9 cellular contexts compared by ENCODE assay signal in genomic region chr10:102435098-102435497, GRCh38. TPM values are rescaled to one million over a fixed set of nuclear protein-coding genes. Genes with fewer than 3 reads are reported as not detected.
DNase-seq lines count a peak whose midpoint lies in the region; ATAC-seq and TF ChIP-seq lines count a peak whose summit lies in the region.
"Had no signal": no experiment of that assay in that cellular context is flagged by ENCODE, and none has a peak within 500 bp of the region (broad histone marks: within the 10 kb centered on the region; RNA-seq: fewer than 3 reads in every experiment).

No MANE protein-coding gene starts in this region.

- H3K27ac Mint-ChIP-seq in activated T-cell treated with anti-CD3 and anti-CD28 coated beads, Interleukin-2, amount 50 U/mL, for 24 hours: peak overlapping the region; percentile 93
- H3K27ac Mint-ChIP-seq in activated naive CD8-positive, alpha-beta T cell treated with anti-CD3 and anti-CD28 coated beads, Interleukin-2, amount 10 ng/mL, durations not matched to agents 7 days and 5 days: peak overlapping the region; percentile 91

- TF ChIP-seq CTCF in lower lobe of right lung (IDR thresholded peaks at IDR 0.05): no peak
- TF ChIP-seq CTCF in testis (IDR thresholded peaks at IDR 0.05): no peak

- H3K36me3 Mint-ChIP-seq in activated T-cell treated with anti-CD3 and anti-CD28 coated beads, Interleukin-2, amount 50 U/mL, for 24 hours (ENCODE audit: low read depth): peaks cover 41% of the 10 kb centered on the region
- peaks cover 19% of the 10 kb centered on the region for H3K36me3 Mint-ChIP-seq in activated naive CD8-positive, alpha-beta T cell treated with anti-CD3 and anti-CD28 coated beads, Interleukin-2, amount 10 ng/mL, durations not matched to agents 7 days and 5 days

- peaks cover 55% of the 10 kb centered on the region for H3K4me1 Mint-ChIP-seq in activated T-cell treated with anti-CD3 and anti-CD28 coated beads, Interleukin-2, amount 50 U/mL, for 24 hours (ENCODE audit: low read depth)
- H3K4me1 Mint-ChIP-seq in activated naive CD8-positive, alpha-beta T cell treated with anti-CD3 and anti-CD28 coated beads, Interleukin-2, amount 10 ng/mL, durations not matched to agents 7 days and 5 days: peaks cover 43% of the 10 kb centered on the region

- no peak for ATAC-seq in activated naive CD8-positive, alpha-beta T cell treated with anti-CD3 and anti-CD28 coated beads, Interleukin-2, amount 10 ng/mL, durations not matched to agents 7 days and 5 days (ENCODE audit: low read depth)
- ATAC-seq in lower lobe of right lung (no peak), HG03045 (IDR thresholded peaks at IDR 0.05; ENCODE audit: unreplicated experiment) (no peak), GM19395 (IDR thresholded peaks at IDR 0.05; ENCODE audit: unreplicated experiment) (no peak)

- peak overlapping the region; percentile 52 for H3K4me3 ChIP-seq in lower lobe of right lung
- peak overlapping the region in 1 of 2 donors; percentile 31 for H3K4me3 ChIP-seq in testis

- intact Hi-C loops in lower lobe of right lung (cut with DNase I): no loop called here
- intact Hi-C loops in testis (cut with DNase I; ENCODE audit: low total_unique reads): no loop called here

- H3K27ac ChIP-seq in lower lobe of right lung: peak overlapping the region; percentile 72
- peak overlapping the region; percentile 31 to 59 for H3K27ac ChIP-seq in testis

- H3K4me1 ChIP-seq in lower lobe of right lung: peaks cover 60% of the 10 kb centered on the region
- H3K4me1 ChIP-seq in testis: peaks cover 21% of the 10 kb centered on the region

- POLR2A ChIA-PET in activated naive CD8-positive, alpha-beta T cell treated with anti-CD3 and anti-CD28 coated beads, Interleukin-2, amount 10 ng/mL, durations not matched to agents 7 days and 5 days (lab: Charles Lee): interaction anchor here (0.6 to 8.3 kb wide), 8 partner anchors 13 to 175 kb away, joined by 3 to 163 read pairs (median 8); partner anchors contain the start of genes C10orf95, FBXL15 and NFKB2

- TF ChIP-seq POLR2A in testis (IDR thresholded peaks at IDR 0.05): no peak

- H3K9me3 ChIP-seq in lower lobe of right lung (no peaks in the 10 kb centered on the region), testis (no peaks in the 10 kb centered on the region)

- no peaks in the 10 kb centered on the region for H3K36me3 ChIP-seq in lower lobe of right lung
- no peaks in the 10 kb centered on the region for H3K36me3 ChIP-seq in testis (ENCODE audit: low read depth, missing control alignments)

- H3K27me3 ChIP-seq in lower lobe of right lung (ENCODE audit: low read depth) (no peaks in the 10 kb centered on the region), testis (no peaks in the 10 kb centered on the region)

- H3K9me3 Mint-ChIP-seq in activated T-cell treated with anti-CD3 and anti-CD28 coated beads, Interleukin-2, amount 50 U/mL, for 24 hours: no peaks in the 10 kb centered on the region
- H3K9me3 Mint-ChIP-seq in activated naive CD8-positive, alpha-beta T cell treated with anti-CD3 and anti-CD28 coated beads, Interleukin-2, amount 10 ng/mL, durations not matched to agents 7 days and 5 days: no peaks in the 10 kb centered on the region

- no peaks in the 10 kb centered on the region for H3K27me3 Mint-ChIP-seq in activated T-cell treated with anti-CD3 and anti-CD28 coated beads, Interleukin-2, amount 50 U/mL, for 24 hours
- no peaks in the 10 kb centered on the region for H3K27me3 Mint-ChIP-seq in activated naive CD8-positive, alpha-beta T cell treated with anti-CD3 and anti-CD28 coated beads, Interleukin-2, amount 10 ng/mL, durations not matched to agents 7 days and 5 days

- H3K4me3 Mint-ChIP-seq in activated T-cell treated with anti-CD3 and anti-CD28 coated beads, Interleukin-2, amount 50 U/mL, for 24 hours: peak overlapping the region; percentile 79
- H3K4me3 Mint-ChIP-seq in activated naive CD8-positive, alpha-beta T cell treated with anti-CD3 and anti-CD28 coated beads, Interleukin-2, amount 10 ng/mL, durations not matched to agents 7 days and 5 days: peak overlapping the region; percentile 90

- DNase-seq in activated T-cell treated with anti-CD3 and anti-CD28 coated beads, Interleukin-2, amount 50 U/mL, for 24 hours: no peak
- DNase-seq in activated T-cell treated with anti-CD3 and anti-CD28 coated beads, Interleukin-2, amount 50 U/mL, for 1 hour: no peak
- DNase-seq in activated naive CD8-positive, alpha-beta T cell treated with anti-CD3 and anti-CD28 coated beads, Interleukin-2, amount 10 ng/mL, durations not matched to agents 7 days and 5 days: no peak
- no peak for DNase-seq in lower lobe of right lung
- DNase-seq in testis: no peak
- DNase-seq in NCI-H2029 treated with DMSO at 0.1 percent for 48 hours (lab: John Stamatoyannopoulos, UW): no peak
- DNase-seq: NCI-H2227 treated with DMSO at 0.1 percent for 48 hours had no signal

- WGBS in testis, 2 donors: 23 to 24% methylated on average over 3 to 5 of the region's 5 CpGs

RNA-seq across cellular contexts. Expression of gene CUEDC2, which starts 2.7 kb away (rescaled TPM):
- total RNA-seq in activated naive CD8-positive, alpha-beta T cell treated with anti-CD3 and anti-CD28 coated beads, Interleukin-2, amount 10 ng/mL, durations not matched to agents 7 days and 5 days: 10 to 100 TPM; 68.6 to 70.3 TPM
- total RNA-seq in lower lobe of right lung: 41.2 TPM
- total RNA-seq in testis: 10 to 100 TPM; 49.0 to 70.5 TPM
- 76.0 TPM for polyA plus RNA-seq in testis (ENCODE audit: insufficient read depth, low read depth, low replicate concordance)

RNA-seq across cellular contexts. Expression of gene FBXL15, which starts 14.5 kb away (rescaled TPM):
- total RNA-seq in activated naive CD8-positive, alpha-beta T cell treated with anti-CD3 and anti-CD28 coated beads, Interleukin-2, amount 10 ng/mL, durations not matched to agents 7 days and 5 days: 10 to 100 TPM; 11.7 to 16.3 TPM
- total RNA-seq in lower lobe of right lung: 16.6 TPM
- 10 to 100 TPM; 28.9 to 32.2 TPM for total RNA-seq in testis
- 9.2 TPM for polyA plus RNA-seq in testis (ENCODE audit: insufficient read depth, low read depth, low replicate concordance)

RNA-seq across cellular contexts. Expression of gene C10orf95, which starts 16.2 kb away (rescaled TPM):
- under 1 TPM; 0.28 to 0.54 TPM for total RNA-seq in activated naive CD8-positive, alpha-beta T cell treated with anti-CD3 and anti-CD28 coated beads, Interleukin-2, amount 10 ng/mL, durations not matched to agents 7 days and 5 days
- total RNA-seq in lower lobe of right lung (5.7 TPM), testis (1 to 10 TPM in 1 of 2 donors, under 1 TPM in 1; 0.55 to 1.3 TPM)
- polyA plus RNA-seq in testis (ENCODE audit: insufficient read depth, low read depth, low replicate concordance): 0.29 TPM

RNA-seq across cellular contexts. Expression of gene PSD, which starts 16.5 kb away (rescaled TPM):
- 1 to 10 TPM; 3.6 to 4.3 TPM for total RNA-seq in activated naive CD8-positive, alpha-beta T cell treated with anti-CD3 and anti-CD28 coated beads, Interleukin-2, amount 10 ng/mL, durations not matched to agents 7 days and 5 days
- total RNA-seq in lower lobe of right lung (5.3 TPM), testis (10 to 100 TPM; 22.0 to 22.7 TPM)
- 17.7 TPM for polyA plus RNA-seq in testis (ENCODE audit: insufficient read depth, low read depth, low replicate concordance)

RNA-seq across cellular contexts. Expression of gene NFKB2, which starts 39.6 kb away (rescaled TPM):
- total RNA-seq in activated naive CD8-positive, alpha-beta T cell treated with anti-CD3 and anti-CD28 coated beads, Interleukin-2, amount 10 ng/mL, durations not matched to agents 7 days and 5 days: 100 to 1,000 TPM; 103 to 104 TPM
- total RNA-seq in lower lobe of right lung (30.9 TPM), testis (10 to 100 TPM; 25.2 to 42.7 TPM)
- 18.4 TPM for polyA plus RNA-seq in testis (ENCODE audit: insufficient read depth, low read depth, low replicate concordance)
